Comparison of ENCODE assay signal across 8 cellular contexts in the genomic region with DNA sequence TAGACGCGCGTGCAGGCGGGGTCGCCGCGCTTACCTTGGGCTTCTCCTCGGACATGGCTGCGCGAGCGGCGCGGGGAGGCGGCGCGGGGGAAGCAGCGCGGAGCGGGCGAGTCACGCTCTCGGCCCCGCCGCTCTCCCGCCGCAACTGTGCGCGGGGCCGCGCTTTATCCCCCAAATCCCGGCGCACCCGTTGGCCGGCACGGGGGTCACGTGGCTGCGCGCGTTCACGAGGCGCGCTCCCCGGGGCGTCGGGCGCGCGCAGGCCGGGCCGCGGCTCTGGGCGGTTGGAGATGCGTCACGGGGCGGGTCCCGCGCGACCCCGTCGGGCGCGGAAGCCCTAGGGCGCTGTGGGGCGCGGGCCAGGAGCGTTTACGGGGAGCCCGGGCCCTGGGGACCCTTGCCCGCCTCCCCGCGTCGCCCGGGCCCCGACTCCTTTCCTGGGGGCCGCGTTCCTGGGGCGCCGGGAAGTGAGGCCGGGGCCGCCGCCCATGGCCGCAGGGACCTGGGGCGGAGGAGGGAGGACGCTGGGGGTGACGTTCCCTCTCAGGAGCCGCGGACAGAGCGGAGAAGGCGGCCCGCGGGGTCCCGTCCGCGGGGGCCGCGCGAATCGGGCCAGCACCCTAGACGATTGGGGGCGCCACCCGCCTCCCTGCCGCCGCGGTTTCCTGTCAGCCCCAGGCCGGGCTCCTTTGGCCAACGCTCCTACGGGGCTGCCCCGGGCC. TPM values are rescaled to one million over a fixed set of nuclear protein-coding genes. Genes with fewer than 3 reads are reported as not detected.
DNase-seq lines count a peak whose midpoint lies in the region; ATAC-seq, FAIRE-seq and TF ChIP-seq lines count a peak whose summit lies in the region.

A gene (minus strand): TSS at position 149 of the 722 bp plus-strand sequence. CDS start 94 bp downstream, at position 55.

- H3K9me3 Mint-ChIP-seq in Calu3 (ENCODE audit: low read depth, unreplicated experiment) (peaks cover 6% of the 10 kb centered on the region), neural progenitor cell (peaks cover 26% of the 10 kb centered on the region)

- H3K36me3 ChIP-seq in SJSA1 (peaks cover 38% of the 10 kb centered on the region), neural progenitor cell (no peaks in the 10 kb centered on the region), stomach (peaks cover 9 to 10% (median 9%) of the 10 kb centered on the region in 4 donors)

- H3K4me1 Mint-ChIP-seq in Calu3 (ENCODE audit: low read depth, unreplicated experiment) (no peaks in the 10 kb centered on the region), neural progenitor cell (peaks cover 7% of the 10 kb centered on the region)

- CTCF ChIA-PET in Calu3 (lab: Charles Lee), result no interaction called here

- H3K79me2 ChIP-seq in neural progenitor cell (ENCODE audit: low read depth), result peaks cover 36% of the 10 kb centered on the region

- DNase-seq in Calu3 (peak; percentile 83), HTR-8/SVneo (ENCODE audit: insufficient read length, low spot score) (peak; percentile 83), SJSA1 (ENCODE audit: low read depth in 1 of 2, low spot score in 2 of 2) (peak; percentile 77 to 90), activated gamma-delta T cell treated with Interleukin-2 at 50 U/mL for 16 hours (peak; percentile 81), foreskin keratinocyte (peak in 1 of 2 donors; percentile 50), neural progenitor cell (ENCODE audit: low spot score) (peak; percentile 88), stomach (peak; percentile 86)

- H3F3A ChIP-seq in neural progenitor cell (ENCODE audit: low read depth), result peaks cover 5% of the 10 kb centered on the region

- H3K9ac ChIP-seq in neural progenitor cell, result no peak within 1 kb of the TSS

- H3K4me1 ChIP-seq in SJSA1 (replicated peaks), result peaks cover 18% of the 10 kb centered on the region
- H3K4me1 ChIP-seq in foreskin keratinocyte, result no peaks in the 10 kb centered on the region
- H3K4me1 ChIP-seq in neural progenitor cell, result no peaks in the 10 kb centered on the region
- peaks cover 12 to 38% (median 27%) of the 10 kb centered on the region in 4 donors for H3K4me1 ChIP-seq in stomach

- peak within 1 kb of the TSS; percentile 81 for H3K4me3 Mint-ChIP-seq in Calu3 (ENCODE audit: low read depth, unreplicated experiment)
- peak within 1 kb of the TSS; percentile 82 for H3K4me3 Mint-ChIP-seq in neural progenitor cell

- peak within 1 kb of the TSS; percentile 91 for H3K4me3 ChIP-seq in SJSA1
- peak within 1 kb of the TSS; percentile 55 for H3K4me3 ChIP-seq in neural progenitor cell
- H3K4me3 ChIP-seq in stomach, result peak within 1 kb of the TSS; percentile 57 to 73 (median 68)

- H3K27ac ChIP-seq in SJSA1 (peak within 1 kb of the TSS; percentile 100), foreskin keratinocyte (peak within 1 kb of the TSS; percentile 100), neural progenitor cell (no peak within 1 kb of the TSS), stomach (peak within 1 kb of the TSS; percentile 86 to 95 (median 89))

- 0 to 1% (median 0%) methylated on average over 19 to 104 of the region's 108 CpGs for WGBS in stomach, 5 donors

- TF ChIP-seq CTCF in Calu3 (IDR thresholded peaks at IDR 0.05; ENCODE audit: unreplicated experiment) (no peak), foreskin keratinocyte (conservative IDR thresholded peaks at IDR 0.05) (peak; percentile 32), neural progenitor cell (IDR thresholded peaks at IDR 0.05) (peak; percentile 3), stomach (IDR thresholded peaks at IDR 0.05) (no peak)

- H3K36me3 Mint-ChIP-seq in Calu3 (ENCODE audit: insufficient read depth, unreplicated experiment) (peaks cover 10% of the 10 kb centered on the region), neural progenitor cell (peaks cover 2% of the 10 kb centered on the region)

- no peak for TF ChIP-seq POLR2A in stomach (IDR thresholded peaks at IDR 0.05)

- intact Hi-C loops in Calu3 (cut with micrococcal nuclease; ENCODE audit: unreplicated experiment), result no loop called here
- intact Hi-C loops in stomach (cut with DNase I; ENCODE audit: low total_unique reads), result loop anchor here (10.0 kb wide), 1 partner anchor 47 kb away; no protein-coding TSS in a partner anchor

- peaks cover 4% of the 10 kb centered on the region for H3K27me3 Mint-ChIP-seq in Calu3 (ENCODE audit: unreplicated experiment)
- peaks cover 3% of the 10 kb centered on the region for H3K27me3 Mint-ChIP-seq in neural progenitor cell (ENCODE audit: insufficient read depth, low read depth)

- TSS peak; percentile 49 for BruUV-seq in Calu3 (replicated peaks; lab: Mats Ljungman, UMichigan)

- H3K27ac Mint-ChIP-seq in Calu3 (ENCODE audit: unreplicated experiment), result no peak within 1 kb of the TSS
- no peak within 1 kb of the TSS for H3K27ac Mint-ChIP-seq in neural progenitor cell

- H3K9me3 ChIP-seq in SJSA1 (replicated peaks) (peaks cover 37% of the 10 kb centered on the region), neural progenitor cell (ENCODE audit: low read depth) (peaks cover 4% of the 10 kb centered on the region), stomach (peaks cover 6 to 33% (median 21%) of the 10 kb centered on the region in 4 donors)

- no peak for FAIRE-seq in HTR-8/SVneo (lab: Jason Lieb, UNC)

- ATAC-seq in GM19467 (IDR thresholded peaks at IDR 0.05; ENCODE audit: unreplicated experiment), result peak; percentile 56
- ATAC-seq in foreskin keratinocyte, result peak; percentile 57

- H3K27me3 ChIP-seq in SJSA1 (replicated peaks) (no peaks in the 10 kb centered on the region), foreskin keratinocyte (no peaks in the 10 kb centered on the region), neural progenitor cell (no peaks in the 10 kb centered on the region), stomach (no peaks in the 10 kb centered on the region)

- TF ChIP-seq EP300 in stomach (IDR thresholded peaks at IDR 0.05), result no peak

- H4K20me1 ChIP-seq in neural progenitor cell (ENCODE audit: low read depth), result peaks cover 41% of the 10 kb centered on the region

- peak within 1 kb of the TSS; percentile 89 for H2AFZ ChIP-seq in neural progenitor cell (replicated peaks)

- H3K4me2 ChIP-seq in neural progenitor cell, result peak within 1 kb of the TSS; percentile 78

RNA-seq across cellular contexts. Expression of the gene that starts here (rescaled TPM):
- total RNA-seq in Calu3 (2022), result 56.7 and 58.1 TPM in 2 replicates
- 137 and 173 TPM in 2 replicates for total RNA-seq in SJSA1 (2014; rRNA removed; shearing (Covaris generic))
- 127 and 134 TPM in 2 replicates for total RNA-seq in foreskin keratinocyte
- 129 and 147 TPM in 2 replicates for polyA plus RNA-seq in foreskin keratinocyte
- 117 and 135 TPM in 2 replicates for total RNA-seq in neural progenitor cell (ENCODE audit: low replicate concordance)
- 10 to 100 TPM; 29.5 to 80.1 (median 42.0) TPM for total RNA-seq in stomach
- polyA plus RNA-seq in stomach, result 10 to 100 TPM; 36.4 to 95.9 (median 78.1) TPM

Comparison
In these comparisons a context has a peak if more than half of its experiments do, and no peak if none do; other contexts are left out.
1. CTCF ChIP-seq: peak in foreskin keratinocyte (single experiment) and neural progenitor cell (single experiment); none in Calu3 (single experiment) and stomach (0 of 7).
2. Peak in every context shown above with its lines, with median percentiles within 50 percentile points of each other: H3K4me3 ChIP-seq.